ENCODE assay signal across 21 cellular contexts in genomic region chr2:158407031-158407430, GRCh38. TPM values are rescaled to one million over a fixed set of nuclear protein-coding genes. Genes with fewer than 3 reads are reported as not detected.
"Had no signal": no experiment of that assay in that cellular context is flagged by ENCODE, and none has a peak within 500 bp of the region (broad histone marks: within the 10 kb centered on the region; RNA-seq: fewer than 3 reads in every experiment).

No MANE protein-coding gene starts in this region.

- H3K9ac ChIP-seq: neural progenitor cell had no signal

- H3K4me3 ChIP-seq: coronary artery, hepatocyte, left lung, lung, neural progenitor cell, transverse colon had no signal

- H3K79me2 ChIP-seq: hepatocyte had no signal

- ATAC-seq: activated CD8-positive, alpha-beta memory T cell treated with anti-CD3 and anti-CD28 coated beads, Interleukin-2, amount 10 ng/mL, durations not matched to agents 7 days and 5 days; activated CD8-positive, alpha-beta T cell treated with anti-CD3 and anti-CD28 coated beads for 36 hours; activated naive CD4-positive, alpha-beta T cell treated with anti-CD3 and anti-CD28 coated beads, Interleukin-2, amount 50 U/mL, for 72 hours; left lung; naive thymus-derived CD8-positive, alpha-beta T cell; sciatic nerve; stimulated activated effector memory CD8-positive, alpha-beta T cell treated with anti-CD3 and anti-CD28 coated beads, Interleukin-12 subunit alpha, Interleukin-12 subunit beta, amount 100 ng/mL, for 72 hours had no signal

- H3K4me1 ChIP-seq: left lung, neural progenitor cell had no signal

- H3K9me3 ChIP-seq: transverse colon had no signal

- H2AFZ ChIP-seq: hepatocyte, neural progenitor cell had no signal

- DNase-seq: activated CD4-positive, alpha-beta T cell treated with anti-CD3 and anti-CD28 coated beads, Interleukin-2, amount 10 ng/mL, durations not matched to agents 24 days and 14 days; activated CD8-positive, alpha-beta memory T cell treated with anti-CD3 and anti-CD28 coated beads, Interleukin-2, amount 10 ng/mL, durations not matched to agents 7 days and 5 days; activated CD8-positive, alpha-beta T cell treated with anti-CD3 and anti-CD28 coated beads for 36 hours; activated T-cell treated with anti-CD3 and anti-CD28 coated beads, Interleukin-2, amount 50 U/mL, for 1 hour; aorta; kidney glomerular epithelial cell; left lung; naive thymus-derived CD8-positive, alpha-beta T cell; small intestine; stimulated activated CD4-positive, alpha-beta T cell treated with anti-CD3 and anti-CD28 coated beads, Interleukin-2, amount 100 ng/mL, for 24 hours; transverse colon had no signal

- H3K4me3 Mint-ChIP-seq: activated CD4-positive, alpha-beta T cell treated with anti-CD3 and anti-CD28 coated beads, Interleukin-2, amount 10 ng/mL, durations not matched to agents 24 days and 14 days; activated CD8-positive, alpha-beta memory T cell treated with anti-CD3 and anti-CD28 coated beads, Interleukin-2, amount 10 ng/mL, durations not matched to agents 7 days and 5 days; activated CD8-positive, alpha-beta T cell treated with anti-CD3 and anti-CD28 coated beads for 36 hours; mesothelial cell of epicardium; naive thymus-derived CD8-positive, alpha-beta T cell; neural progenitor cell; stimulated activated effector memory CD8-positive, alpha-beta T cell treated with anti-CD3 and anti-CD28 coated beads, Interleukin-12 subunit alpha, Interleukin-12 subunit beta, amount 100 ng/mL, for 72 hours had no signal

- H3K36me3 ChIP-seq: left lung, transverse colon had no signal

- H3K36me3 Mint-ChIP-seq: activated CD8-positive, alpha-beta memory T cell treated with anti-CD3 and anti-CD28 coated beads, Interleukin-2, amount 10 ng/mL, durations not matched to agents 7 days and 5 days; neural progenitor cell; stimulated activated effector memory CD8-positive, alpha-beta T cell treated with anti-CD3 and anti-CD28 coated beads, Interleukin-12 subunit alpha, Interleukin-12 subunit beta, amount 100 ng/mL, for 72 hours had no signal

- H3K4me2 ChIP-seq: hepatocyte, neural progenitor cell had no signal

- H3K27ac ChIP-seq: coronary artery, epithelial cell of prostate, hepatocyte, left lung, neural progenitor cell, transverse colon had no signal

- H3K27ac Mint-ChIP-seq: activated CD4-positive, alpha-beta T cell treated with anti-CD3 and anti-CD28 coated beads, Interleukin-2, amount 10 ng/mL, durations not matched to agents 24 days and 14 days; activated CD8-positive, alpha-beta memory T cell treated with anti-CD3 and anti-CD28 coated beads, Interleukin-2, amount 10 ng/mL, durations not matched to agents 7 days and 5 days; activated CD8-positive, alpha-beta T cell treated with anti-CD3 and anti-CD28 coated beads for 36 hours; activated naive CD4-positive, alpha-beta T cell treated with anti-CD3 and anti-CD28 coated beads, Interleukin-2, amount 50 U/mL, for 72 hours; mesothelial cell of epicardium; naive thymus-derived CD8-positive, alpha-beta T cell; neural progenitor cell; stimulated activated effector memory CD8-positive, alpha-beta T cell treated with anti-CD3 and anti-CD28 coated beads, Interleukin-12 subunit alpha, Interleukin-12 subunit beta, amount 100 ng/mL, for 72 hours had no signal

- H3K27me3 ChIP-seq: hepatocyte, left lung, neural progenitor cell, transverse colon had no signal

- H3K4me1 Mint-ChIP-seq: activated CD4-positive, alpha-beta T cell treated with anti-CD3 and anti-CD28 coated beads, Interleukin-2, amount 10 ng/mL, durations not matched to agents 24 days and 14 days; activated CD8-positive, alpha-beta memory T cell treated with anti-CD3 and anti-CD28 coated beads, Interleukin-2, amount 10 ng/mL, durations not matched to agents 7 days and 5 days; naive thymus-derived CD8-positive, alpha-beta T cell; neural progenitor cell; stimulated activated effector memory CD8-positive, alpha-beta T cell treated with anti-CD3 and anti-CD28 coated beads, Interleukin-12 subunit alpha, Interleukin-12 subunit beta, amount 100 ng/mL, for 72 hours had no signal

RNA-seq across cellular contexts. Expression of gene CCDC148, which starts 49.5 kb away (rescaled TPM):
- total RNA-seq: activated CD4-positive, alpha-beta T cell treated with anti-CD3 and anti-CD28 coated beads, Interleukin-2, amount 10 ng/mL, durations not matched to agents 24 days and 14 days; activated CD8-positive, alpha-beta memory T cell treated with anti-CD3 and anti-CD28 coated beads, Interleukin-2, amount 10 ng/mL, durations not matched to agents 7 days and 5 days; activated CD8-positive, alpha-beta T cell treated with anti-CD3 and anti-CD28 coated beads for 36 hours; naive thymus-derived CD8-positive, alpha-beta T cell; T-helper 2 cell treated with Interferon-gamma antibody and Interleukin-4, amounts not matched to agents 100 ng/mL and 5 ng/mL, for 36 hours had no signal
- polyA plus RNA-seq: naive thymus-derived CD8-positive, alpha-beta T cell had no signal
